8 cellular contexts compared by ENCODE assay signal in genomic region chr1:111619635-111620411, GRCh38.
DNase-seq lines count a peak whose midpoint lies in the region; ATAC-seq and TF ChIP-seq lines count a peak whose summit lies in the region.

RAP1A (plus strand) TSS chr1:111619789; CDS start chr1:111691361, 71,572 bp downstream.

- ATAC-seq in HG03280 (IDR thresholded peaks at IDR 0.05; ENCODE audit: unreplicated experiment) = peak; percentile 74

- in situ Hi-C loops in ACHN (cut with HindIII; ENCODE audit: low pct_ligation_motif_present, low pct_unique_long_range_greater_than_20kb, low sequenced_read_pairs) = no loop called here
- in situ Hi-C loops in GM18951 (cut with MboI; ENCODE audit: low sequenced_read_pairs, unreplicated experiment) = no loop called here

- DNase-seq in ACHN = peak; percentile 88
- peak; percentile 83 for DNase-seq in NCI-H446 treated with DMSO at 0.1 percent for 48 hours (lab: John Stamatoyannopoulos, UW)
- DNase-seq in activated CD4-positive, alpha-beta T cell treated with anti-CD3 and anti-CD28 coated beads for 1 hour = peak; percentile 88
- peak; percentile 94 for DNase-seq in cerebellar cortex (ENCODE audit: low spot score)
- DNase-seq in islet precursor cell = peak; percentile 97
- peak; percentile 88 to 98 for DNase-seq in stimulated activated CD4-positive, alpha-beta T cell treated with anti-CD3 and anti-CD28 coated beads, Interleukin-12 subunit alpha, Interleukin-12 subunit beta, amount 100 ng/mL, for 24 hours (ENCODE audit: low read depth in 2 of 2)

- TF ChIP-seq POLR2A in GM18951 (IDR thresholded peaks at IDR 0.05; ENCODE audit: extremely low read depth, insufficient read depth, insufficient read length) = peak; percentile 76

Comparison
In these comparisons a context has a peak if more than half of its experiments do, and no peak if none do; other contexts are left out.
1. Peak in every context shown above with its lines: DNase-seq and ATAC-seq.